ENCODE assay signal across 21 cellular contexts in the genomic region with DNA sequence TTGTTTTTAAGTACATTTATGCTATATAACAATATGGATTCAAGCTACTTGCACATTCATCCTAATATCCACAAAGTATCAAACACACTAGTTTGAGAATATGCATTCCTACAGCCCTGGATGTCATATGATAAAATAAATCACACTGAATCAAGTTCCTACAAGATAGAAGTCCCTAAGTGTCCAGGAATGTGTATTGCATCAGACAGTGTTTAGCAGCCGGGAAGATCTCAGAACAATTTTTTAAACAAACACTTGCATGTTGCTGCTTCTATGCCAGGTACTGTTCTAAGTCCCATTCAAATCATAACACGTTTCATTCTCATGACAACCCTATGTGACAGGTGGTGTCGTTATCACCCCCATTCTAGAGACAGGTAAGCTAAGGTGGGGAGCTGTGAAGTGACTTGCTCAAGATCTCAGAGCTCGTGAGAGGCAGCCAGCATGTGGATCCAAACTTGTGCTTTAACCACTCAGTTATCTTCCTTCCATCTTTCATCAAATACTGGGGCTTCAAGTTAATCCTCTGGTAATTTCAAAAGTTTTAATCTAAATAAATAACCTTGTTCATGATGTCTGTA.
DNase-seq lines count a peak whose midpoint lies in the region; ATAC-seq, FAIRE-seq and TF ChIP-seq lines count a peak whose summit lies in the region.
"Had no signal": no experiment of that assay in that cellular context is flagged by ENCODE, and none has a peak within 500 bp of the region (broad histone marks: within the 10 kb centered on the region; RNA-seq: fewer than 3 reads in every experiment).

No MANE protein-coding gene starts in this region.

- peak in 1 of 2 experiments; percentile 7 for DNase-seq in A549 (ENCODE audit: low read depth in 1 of 2, low spot score in 1 of 2)
- peak; percentile 23 for DNase-seq in HS-5 (ENCODE audit: low read depth)
- peak; percentile 47 to 70 for DNase-seq in cardiac fibroblast (ENCODE audit: low read depth in 2 of 2)
- DNase-seq in iris pigment epithelial cell (ENCODE audit: low read depth), result peak; percentile 86
- no peak for DNase-seq in HT-29 (ENCODE audit: low spot score)
- no peak for DNase-seq in activated naive CD8-positive, alpha-beta T cell treated with anti-CD3 and anti-CD28 coated beads, Interleukin-2, amount 50 U/mL, for 24 hours
- no peak for DNase-seq in Right ventricle myocardium inferior (ENCODE audit: missing footprints)
- no peak for DNase-seq in mucosa of gallbladder (ENCODE audit: low spot score)
- DNase-seq: activated effector memory CD4-positive, alpha-beta T cell treated with anti-CD3 and anti-CD28 coated beads, Interleukin-2, amount 50 U/mL, for 16 hours; body of pancreas; COR-L47; NCI-H1048; NCI-H774; Peyer's patch; right lobe of liver; stimulated activated CD4-positive, alpha-beta T cell treated with anti-CD3 and anti-CD28 coated beads, Interleukin-4, amount 100 ng/mL, for 1 hour; stimulated activated CD8-positive, alpha-beta memory T cell treated with anti-CD3 and anti-CD28 coated beads, Interleukin-4, amount 100 ng/mL, for 48 hours had no signal

- H3K4me1 Mint-ChIP-seq in activated naive CD8-positive, alpha-beta T cell treated with anti-CD3 and anti-CD28 coated beads, Interleukin-2, amount 50 U/mL, for 24 hours, result peaks cover 7% of the 10 kb centered on the region
- H3K4me1 Mint-ChIP-seq: IgD-negative memory B cell had no signal

- no peak for FAIRE-seq in A549 (lab: Jason Lieb, UNC)
- FAIRE-seq: H54 had no signal

- 0 out of 3 replicates have a peak overlapping the region, but pooled peaks have one; percentile 13 for H3K4me2 ChIP-seq in A549

- H3K27me3 Mint-ChIP-seq in activated naive CD8-positive, alpha-beta T cell treated with anti-CD3 and anti-CD28 coated beads, Interleukin-2, amount 50 U/mL, for 24 hours, result no peaks in the 10 kb centered on the region
- H3K27me3 Mint-ChIP-seq: IgD-negative memory B cell had no signal

- ATAC-seq in A549, result 0 out of 6 replicates have a peak, but pooled peaks of 1 of the 2 experiments have one; percentile 25
- no peak for ATAC-seq in activated naive CD8-positive, alpha-beta T cell treated with anti-CD3 and anti-CD28 coated beads, Interleukin-2, amount 50 U/mL, for 24 hours
- ATAC-seq in Right ventricle myocardium inferior, result no peak
- ATAC-seq: body of pancreas had no signal

- H3K4me1 ChIP-seq in A549, result peaks cover 13% of the 10 kb centered on the region
- H3K4me1 ChIP-seq: body of pancreas, Peyer's patch, right lobe of liver had no signal

- no peak overlapping the region; a peak in 1 of 6 replicates for H3K27ac ChIP-seq in A549
- H3K27ac ChIP-seq: body of pancreas, neutrophil, Peyer's patch, right lobe of liver, thoracic aorta had no signal

- TF ChIP-seq RAD21 in A549 (conservative IDR thresholded peaks at IDR 0.05 in 1 of 2, IDR thresholded peaks at IDR 0.05 in 1 of 2), result no peak

- TF ChIP-seq EP300 in A549 (IDR thresholded peaks at IDR 0.05), result no peak

- H3K4me3 ChIP-seq in A549 (no peak overlapping the region), cardiac fibroblast (replicated peaks in 1 of 2; ENCODE audit: low read depth in 2 of 2, low read length in 2 of 2) (no peak overlapping the region)
- H3K4me3 ChIP-seq: body of pancreas, Peyer's patch, right lobe of liver, thoracic aorta had no signal

- H3K36me3 Mint-ChIP-seq in activated naive CD8-positive, alpha-beta T cell treated with anti-CD3 and anti-CD28 coated beads, Interleukin-2, amount 50 U/mL, for 24 hours (ENCODE audit: low read depth), result no peaks in the 10 kb centered on the region

- TF ChIP-seq POLR2A in A549 (IDR thresholded peaks at IDR 0.05; ENCODE audit: low read length), result no peak

- H3K9me3 Mint-ChIP-seq in activated naive CD8-positive, alpha-beta T cell treated with anti-CD3 and anti-CD28 coated beads, Interleukin-2, amount 50 U/mL, for 24 hours, result no peaks in the 10 kb centered on the region
- H3K9me3 Mint-ChIP-seq: IgD-negative memory B cell had no signal

- WGBS in A549 (ENCODE audit: missing lambda C conversion rate), result 56% methylated on average over 4 of the region's 4 CpGs

- no peaks in the 10 kb centered on the region for H3K9me3 ChIP-seq in A549
- H3K9me3 ChIP-seq: body of pancreas, neutrophil, Peyer's patch, right lobe of liver, thoracic aorta had no signal

- no peak overlapping the region for H3K27ac Mint-ChIP-seq in activated naive CD8-positive, alpha-beta T cell treated with anti-CD3 and anti-CD28 coated beads, Interleukin-2, amount 50 U/mL, for 24 hours
- H3K27ac Mint-ChIP-seq: IgD-negative memory B cell had no signal

- TF ChIP-seq CTCF in A549 (IDR thresholded peaks at IDR 0.05) (no peak), cardiac fibroblast (IDR thresholded peaks at IDR 0.05; ENCODE audit: low read depth, low read length) (no peak)

- CTCF ChIA-PET in A549 (lab: Yijun Ruan, JAX), result no interaction called here

- intact Hi-C loops in Right ventricle myocardium inferior (cut with DNase I), result no loop called here

- H3K4me3 Mint-ChIP-seq in activated naive CD8-positive, alpha-beta T cell treated with anti-CD3 and anti-CD28 coated beads, Interleukin-2, amount 50 U/mL, for 24 hours, result no peak overlapping the region
- H3K4me3 Mint-ChIP-seq: IgD-negative memory B cell had no signal

- POLR2A ChIA-PET in A549 (lab: Yijun Ruan, JAX), result no interaction called here

TF ChIP-seq in A549, 52 proteins besides CTCF, POLR2A, EP300 and RAD21:
- TF ChIP-seq KDM5A (IDR thresholded peaks at IDR 0.05) (no peak), NPAS2 (CRISPR knock-in tag; IDR thresholded peaks at IDR 0.05; ENCODE audit: borderline replicate concordance) (no peak), POLR2AphosphoS2 (conservative IDR thresholded peaks at IDR 0.05; ENCODE audit: low read length) (no peak)

Comparison
In these comparisons a context has a peak if more than half of its experiments do, and no peak if none do; other contexts are left out.
1. DNase-seq: peak in HS-5 (single experiment), cardiac fibroblast (2 of 2) and iris pigment epithelial cell (single experiment); none in HT-29 (single experiment), activated naive CD8-positive, alpha-beta T cell treated with anti-CD3 and anti-CD28 coated beads, Interleukin-2, amount 50 U/mL, for 24 hours (single experiment), Right ventricle myocardium inferior (single experiment) and mucosa of gallbladder (single experiment).